19 cellular contexts compared by ENCODE assay signal in genomic region chr11:44962464-44962863, GRCh38.
"Had no signal": no experiment of that assay in that cellular context is flagged by ENCODE, and none has a peak within 500 bp of the region (broad histone marks: within the 10 kb centered on the region; RNA-seq: fewer than 3 reads in every experiment).

No MANE protein-coding gene starts in this region.

- H3K27ac Mint-ChIP-seq: natural killer cell treated with Interleukin-12 subunit alpha and Interleukin-12 subunit beta and Interleukin-15 and Interleukin-18, amount 100 ng/mL, for 72 hours; stimulated activated memory B cell treated with anti-CD40 and anti-IgM and Interleukin-4, amounts not matched to agents 10 μg/mL and 1 μg/mL and 100 μg/mL, for 72 hours; type B pancreatic cell had no signal

- DNase-seq: cortex of kidney; head of caudate nucleus; left ventricle myocardium superior; lower lobe of right lung; mucosa of descending colon; naive B cell; nucleus accumbens; posterior cingulate gyrus; psoas muscle; right cardiac atrium; sigmoid colon; stimulated activated CD4-positive, alpha-beta T cell treated with anti-CD3 and anti-CD28 coated beads, Interleukin-4, amount 100 ng/mL, for 4 hours; stimulated activated naive CD8-positive, alpha-beta T cell treated with anti-CD3 and anti-CD28 coated beads, Interleukin-15, Interleukin-2, amounts not matched to agents 100 U/mL and 50 U/mL, for 24 hours; testis; tibial artery had no signal

- H3K4me1 ChIP-seq: psoas muscle, testis, tibial artery had no signal

- H3K36me3 ChIP-seq: lower lobe of right lung, sigmoid colon, tibial artery had no signal

- H3K9me3 Mint-ChIP-seq: naive B cell; natural killer cell treated with Interleukin-12 subunit alpha and Interleukin-12 subunit beta and Interleukin-15 and Interleukin-18, amount 100 ng/mL, for 72 hours; neural crest cell; stimulated activated memory B cell treated with anti-CD40 and anti-IgM and Interleukin-4, amounts not matched to agents 10 μg/mL and 1 μg/mL and 100 μg/mL, for 72 hours; type B pancreatic cell had no signal

- H3K9me3 ChIP-seq: lower lobe of right lung, mucosa of descending colon, psoas muscle, sigmoid colon, testis, tibial artery had no signal

- H3K27me3 ChIP-seq: sigmoid colon, testis had no signal

- H3K4me3 Mint-ChIP-seq: naive B cell; natural killer cell treated with Interleukin-12 subunit alpha and Interleukin-12 subunit beta and Interleukin-15 and Interleukin-18, amount 100 ng/mL, for 72 hours; stimulated activated memory B cell treated with anti-CD40 and anti-IgM and Interleukin-4, amounts not matched to agents 10 μg/mL and 1 μg/mL and 100 μg/mL, for 72 hours; type B pancreatic cell had no signal

- H3K36me3 Mint-ChIP-seq: naive B cell; natural killer cell treated with Interleukin-12 subunit alpha and Interleukin-12 subunit beta and Interleukin-15 and Interleukin-18, amount 100 ng/mL, for 72 hours; stimulated activated memory B cell treated with anti-CD40 and anti-IgM and Interleukin-4, amounts not matched to agents 10 μg/mL and 1 μg/mL and 100 μg/mL, for 72 hours; type B pancreatic cell had no signal

- H3K27me3 Mint-ChIP-seq: naive B cell; natural killer cell treated with Interleukin-12 subunit alpha and Interleukin-12 subunit beta and Interleukin-15 and Interleukin-18, amount 100 ng/mL, for 72 hours; stimulated activated memory B cell treated with anti-CD40 and anti-IgM and Interleukin-4, amounts not matched to agents 10 μg/mL and 1 μg/mL and 100 μg/mL, for 72 hours had no signal

- ATAC-seq: left ventricle myocardium superior; lower lobe of right lung; mucosa of descending colon; natural killer cell treated with Interleukin-12 subunit alpha and Interleukin-12 subunit beta and Interleukin-15 and Interleukin-18, amount 100 ng/mL, for 72 hours; psoas muscle; right cardiac atrium; stimulated activated memory B cell treated with anti-CD40 and anti-IgM and Interleukin-4, amounts not matched to agents 10 μg/mL and 1 μg/mL and 100 μg/mL, for 72 hours; stimulated activated naive CD8-positive, alpha-beta T cell treated with anti-CD3 and anti-CD28 coated beads, Interleukin-15, Interleukin-2, amounts not matched to agents 100 U/mL and 50 U/mL, for 24 hours had no signal

- H3K27ac ChIP-seq: lower lobe of right lung, psoas muscle, sigmoid colon, testis, tibial artery had no signal

- H3K4me3 ChIP-seq: lower lobe of right lung, mucosa of descending colon, psoas muscle, sigmoid colon, testis, tibial artery had no signal
